Comparison of ENCODE assay signal across 9 cellular contexts in genomic region chr3:100047455-100048141, GRCh38.
DNase-seq lines count a peak whose midpoint lies in the region; ATAC-seq lines count a peak whose summit lies in the region.
"Had no signal": no experiment of that assay in that cellular context is flagged by ENCODE, and none has a peak within 500 bp of the region (broad histone marks: within the 10 kb centered on the region; RNA-seq: fewer than 3 reads in every experiment).

No MANE protein-coding gene starts in this region.

- DNase-seq in DMS53 treated with DMSO at 0.1 percent for 48 hours (lab: John Stamatoyannopoulos, UW; ENCODE audit: unreplicated experiment) (peak; percentile 47), SW480 (ENCODE audit: low spot score) (peak; percentile 94), globus pallidus (ENCODE audit: low spot score) (peak; percentile 39), superior temporal gyrus (ENCODE audit: extremely low spot score) (no peak)
- DNase-seq in stimulated activated naive B cell treated with anti-CD40 and anti-IgM and Interleukin-4, amounts not matched to agents 10 μg/mL and 1 μg/mL and 100 μg/mL, for 72 hours, result peak; percentile 52
- no peak for DNase-seq in effector CD4-positive, alpha-beta T cell

- no peaks in the 10 kb centered on the region for H3K27me3 Mint-ChIP-seq in stimulated activated naive B cell treated with anti-CD40 and anti-IgM and Interleukin-4, amounts not matched to agents 10 μg/mL and 1 μg/mL and 100 μg/mL, for 72 hours

- H3K36me3 Mint-ChIP-seq in stimulated activated naive B cell treated with anti-CD40 and anti-IgM and Interleukin-4, amounts not matched to agents 10 μg/mL and 1 μg/mL and 100 μg/mL, for 72 hours, result peaks cover 0 to 6% of the 10 kb centered on the region in 2 donors

- peaks cover 43 to 60% of the 10 kb centered on the region in 2 donors for H3K4me1 Mint-ChIP-seq in stimulated activated naive B cell treated with anti-CD40 and anti-IgM and Interleukin-4, amounts not matched to agents 10 μg/mL and 1 μg/mL and 100 μg/mL, for 72 hours

- no peaks in the 10 kb centered on the region for H3K9me3 Mint-ChIP-seq in stimulated activated naive B cell treated with anti-CD40 and anti-IgM and Interleukin-4, amounts not matched to agents 10 μg/mL and 1 μg/mL and 100 μg/mL, for 72 hours
- H3K9me3 Mint-ChIP-seq: T-helper 1 cell treated with Interleukin-12 subunit alpha and Interleukin-12 subunit beta and Interleukin-4 antibody, amounts not matched to agents 30 μg/mL and 1 μg/mL, for 36 hours had no signal

- H3K27ac Mint-ChIP-seq in stimulated activated naive B cell treated with anti-CD40 and anti-IgM and Interleukin-4, amounts not matched to agents 10 μg/mL and 1 μg/mL and 100 μg/mL, for 72 hours, result peak overlapping the region; percentile 89
- H3K27ac Mint-ChIP-seq: T-helper 1 cell treated with Interleukin-12 subunit alpha and Interleukin-12 subunit beta and Interleukin-4 antibody, amounts not matched to agents 30 μg/mL and 1 μg/mL, for 36 hours had no signal

- peak; percentile 74 for ATAC-seq in GM19455 (IDR thresholded peaks at IDR 0.05; ENCODE audit: unreplicated experiment)
- ATAC-seq in HG03439 (IDR thresholded peaks at IDR 0.05; ENCODE audit: unreplicated experiment), result peak; percentile 88
- peak; percentile 86 to 88 for ATAC-seq in stimulated activated naive B cell treated with anti-CD40 and anti-IgM and Interleukin-4, amounts not matched to agents 10 μg/mL and 1 μg/mL and 100 μg/mL, for 72 hours (replicated peaks)

- peak overlapping the region; percentile 70 to 71 for H3K4me3 Mint-ChIP-seq in stimulated activated naive B cell treated with anti-CD40 and anti-IgM and Interleukin-4, amounts not matched to agents 10 μg/mL and 1 μg/mL and 100 μg/mL, for 72 hours
- H3K4me3 Mint-ChIP-seq: T-helper 1 cell treated with Interleukin-12 subunit alpha and Interleukin-12 subunit beta and Interleukin-4 antibody, amounts not matched to agents 30 μg/mL and 1 μg/mL, for 36 hours had no signal

Comparison
In these comparisons a context has a peak if more than half of its experiments do, and no peak if none do; other contexts are left out.
1. DNase-seq: peak in DMS53 treated with DMSO at 0.1 percent for 48 hours (single experiment), SW480 (single experiment), globus pallidus (single experiment) and stimulated activated naive B cell treated with anti-CD40 and anti-IgM and Interleukin-4, amounts not matched to agents 10 μg/mL and 1 μg/mL and 100 μg/mL, for 72 hours (single experiment); none in effector CD4-positive, alpha-beta T cell (single experiment) and superior temporal gyrus (single experiment).
2. Peak in every context shown above with its lines, with median percentiles within 50 percentile points of each other: ATAC-seq.